Comparison of ENCODE assay signal across 20 cellular contexts in genomic region chr7:88795553-88795952, GRCh38. TPM values are rescaled to one million over a fixed set of nuclear protein-coding genes. Genes with fewer than 3 reads are reported as not detected.
A peak's percentile ranks its signal among the peaks of the same experiment; 100 is the strongest.
DNase-seq lines count a peak whose midpoint lies in the region; ATAC-seq and TF ChIP-seq lines count a peak whose summit lies in the region.
"Had no signal": no experiment of that assay in that cellular context is flagged by ENCODE, and none has a peak within 500 bp of the region (broad histone marks: within the 10 kb centered on the region; RNA-seq: fewer than 3 reads in every experiment).

TEX47 (minus strand) TSS chr7:88795737; CDS start chr7:88794942, 795 bp downstream.

- DNase-seq in NCI-H1417 (lab: John Stamatoyannopoulos, UW), result peak in 2 of 3 experiments; percentile 40 to 43
- no peak for DNase-seq in NCI-H1417 treated with DMSO at 0.1 percent for 48 hours (lab: John Stamatoyannopoulos, UW)
- peak; percentile 25 for DNase-seq in H4 (ENCODE audit: low spot score)
- peak; percentile 2 for DNase-seq in epithelial cell of esophagus (ENCODE audit: low read depth)
- peak; percentile 5 for DNase-seq in pons (ENCODE audit: low spot score)
- no peak for DNase-seq in DMS79 treated with DMSO at 0.1 percent for 48 hours (lab: John Stamatoyannopoulos, UW)
- no peak for DNase-seq in NCI-H2029 (lab: John Stamatoyannopoulos, UW)
- DNase-seq: 8988T; BE2C; Caco-2; CD4-positive, CD25-positive, alpha-beta regulatory T cell; EL; GOT3; Karpas-422; NCI-H187 treated with DMSO at 0.1 percent for 48 hours; NCI-H2171; NK-92 treated with Interleukin-12 subunit alpha and Interleukin-12 subunit beta, amount 100 ng/mL, for 24 hours; SIG-M5 had no signal

- H3K4me3 ChIP-seq in epithelial cell of esophagus (ENCODE audit: low read length), result no peak within 1 kb of the TSS

- TF ChIP-seq CTCF in epithelial cell of esophagus (IDR thresholded peaks at IDR 0.05; ENCODE audit: insufficient read depth, low read depth, low read length, missing control alignments), result no peak

- no peak for ATAC-seq in GM21360 (IDR thresholded peaks at IDR 0.05; ENCODE audit: unreplicated experiment)

RNA-seq across cellular contexts. Expression of gene TEX47, which starts in this region (rescaled TPM):
- total RNA-seq in H4 (2014; rRNA removed; shearing (Covaris generic)), result not detected in 2 replicates
- total RNA-seq: Caco-2; CD4-positive, CD25-positive, alpha-beta regulatory T cell; OCI-LY7 had no signal

Comparison
In these comparisons a context has a peak if more than half of its experiments do, and no peak if none do; other contexts are left out.
1. DNase-seq: peak in NCI-H1417 (2 of 3), epithelial cell of esophagus (single experiment) and pons (single experiment); none in NCI-H1417 treated with DMSO at 0.1 percent for 48 hours (single experiment), DMS79 treated with DMSO at 0.1 percent for 48 hours (single experiment) and NCI-H2029 (single experiment).
2. Peak in DNase-seq in H4; RNA of the gene not detected or under 1 TPM.